In the genomic region with DNA sequence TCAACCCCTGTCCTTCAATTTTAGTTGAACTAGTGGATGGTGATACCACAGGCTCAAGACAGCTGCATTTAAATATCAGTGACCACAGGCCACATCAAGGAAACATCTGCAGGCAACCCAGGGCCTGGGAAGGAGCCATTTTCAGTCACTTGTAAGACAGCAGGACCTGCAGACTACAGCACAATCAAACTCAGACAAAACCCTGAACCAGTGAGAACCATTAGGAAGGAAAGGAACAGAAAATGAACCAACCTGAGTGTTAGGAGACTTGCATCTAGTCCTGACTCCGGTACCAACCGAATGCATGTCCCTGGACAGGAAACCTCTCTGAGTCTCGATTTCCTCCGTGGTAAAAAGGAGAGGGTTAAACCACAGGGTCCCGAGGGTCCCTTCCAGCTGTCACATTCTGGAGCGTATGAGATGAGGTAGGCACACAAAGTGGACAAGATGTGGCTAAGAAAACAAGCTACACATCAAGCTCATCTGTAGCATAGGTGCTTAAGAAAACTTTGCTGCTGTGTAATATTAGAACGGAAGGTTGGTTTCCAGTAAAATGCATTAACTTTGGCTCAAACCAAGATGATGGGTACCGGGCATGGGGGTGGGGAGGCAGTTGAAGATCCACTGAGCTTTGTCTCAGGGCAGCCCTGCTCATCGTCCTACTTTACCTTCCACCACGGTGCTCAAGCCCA, we compare ENCODE assay signal across 8 cellular contexts. TPM values are rescaled to one million over a fixed set of nuclear protein-coding genes. Genes with fewer than 3 reads are reported as not detected.
DNase-seq lines count a peak whose midpoint lies in the region; ATAC-seq and TF ChIP-seq lines count a peak whose summit lies in the region.

No MANE protein-coding gene starts in this region.

- H3K27me3 Mint-ChIP-seq in activated T-helper 1 cell treated with anti-CD3 and anti-CD28 coated beads, Interleukin-12 subunit alpha, Interleukin-12 subunit beta, Interleukin-2, Interleukin-4 antibody, amounts not matched to agents 30 ng/mL and 10 ng/mL and 1 ng/mL, durations not matched to agents 14 hours and 24 hours and 36 hours (ENCODE audit: insufficient read depth): no peaks in the 10 kb centered on the region

- H3K4me1 Mint-ChIP-seq in activated T-helper 1 cell treated with anti-CD3 and anti-CD28 coated beads, Interleukin-12 subunit alpha, Interleukin-12 subunit beta, Interleukin-2, Interleukin-4 antibody, amounts not matched to agents 30 ng/mL and 10 ng/mL and 1 ng/mL, durations not matched to agents 14 hours and 24 hours and 36 hours (ENCODE audit: low read depth): peaks cover 68% of the 10 kb centered on the region

- peak overlapping the region; percentile 97 for H3K4me3 ChIP-seq in GM06990 (replicated peaks; ENCODE audit: low read depth, low read length)
- peak overlapping the region; percentile 70 for H3K4me3 ChIP-seq in iPS-18a (ENCODE audit: low read length)

- DNase-seq in GM06990 (ENCODE audit: extremely low read depth, insufficient read length) (peak; percentile 64), LoVo (ENCODE audit: low spot score) (peak; percentile 27), NCI-H187 treated with DMSO at 0.1 percent for 48 hours (lab: John Stamatoyannopoulos, UW) (no peak), NCI-H1436 (lab: John Stamatoyannopoulos, UW) (no peak)
- no peak for DNase-seq in activated T-helper 1 cell treated with anti-CD3 and anti-CD28 coated beads, Interleukin-12 subunit alpha, Interleukin-12 subunit beta, Interleukin-2, Interleukin-4 antibody, amounts not matched to agents 30 ng/mL and 10 ng/mL and 1 ng/mL, durations not matched to agents 14 hours and 24 hours and 36 hours (ENCODE audit: low spot score)
- DNase-seq in stimulated activated CD8-positive, alpha-beta memory T cell treated with anti-CD3 and anti-CD28 coated beads, Interleukin-4, amount 100 ng/mL, for 48 hours: peak; percentile 74

- peak; percentile 37 for ATAC-seq in GM21447 (IDR thresholded peaks at IDR 0.05; ENCODE audit: unreplicated experiment)

- H3K9me3 Mint-ChIP-seq in activated T-helper 1 cell treated with anti-CD3 and anti-CD28 coated beads, Interleukin-12 subunit alpha, Interleukin-12 subunit beta, Interleukin-2, Interleukin-4 antibody, amounts not matched to agents 30 ng/mL and 10 ng/mL and 1 ng/mL, durations not matched to agents 14 hours and 24 hours and 36 hours: no peaks in the 10 kb centered on the region

- no peaks in the 10 kb centered on the region for H3K27me3 ChIP-seq in GM06990 (replicated peaks; ENCODE audit: control insufficient read depth, insufficient read depth, low read length)
- peaks cover 61% of the 10 kb centered on the region for H3K27me3 ChIP-seq in iPS-18a (ENCODE audit: control insufficient read depth, insufficient read depth, low read length)

- TF ChIP-seq CTCF in GM06990 (IDR thresholded peaks at IDR 0.05; ENCODE audit: insufficient read depth, low read length, poor library complexity, severe bottlenecking): no peak

- no peaks in the 10 kb centered on the region; the same call in none of the 2 replicates for H3K36me3 ChIP-seq in GM06990 (ENCODE audit: control insufficient read depth, insufficient read depth, low read length)
- H3K36me3 ChIP-seq in iPS-18a (ENCODE audit: control insufficient read depth, low read depth, low read length): peaks cover 12% of the 10 kb centered on the region

- peak overlapping the region; percentile 99 for H3K27ac Mint-ChIP-seq in activated T-helper 1 cell treated with anti-CD3 and anti-CD28 coated beads, Interleukin-12 subunit alpha, Interleukin-12 subunit beta, Interleukin-2, Interleukin-4 antibody, amounts not matched to agents 30 ng/mL and 10 ng/mL and 1 ng/mL, durations not matched to agents 14 hours and 24 hours and 36 hours

- H3K4me1 ChIP-seq in iPS-18a (ENCODE audit: control insufficient read depth, low read depth, low read length): peaks cover 37% of the 10 kb centered on the region

- intact Hi-C loops in activated T-helper 1 cell treated with anti-CD3 and anti-CD28 coated beads, Interleukin-12 subunit alpha, Interleukin-12 subunit beta, Interleukin-2, Interleukin-4 antibody, amounts not matched to agents 30 ng/mL and 10 ng/mL and 1 ng/mL, durations not matched to agents 14 hours and 24 hours and 36 hours (cut with micrococcal nuclease): loop anchor here (1.0 to 10.0 kb wide), 13 partner anchors 17 to 1991 kb away; a partner anchor contains a TSS

- H3K4me3 Mint-ChIP-seq in activated T-helper 1 cell treated with anti-CD3 and anti-CD28 coated beads, Interleukin-12 subunit alpha, Interleukin-12 subunit beta, Interleukin-2, Interleukin-4 antibody, amounts not matched to agents 30 ng/mL and 10 ng/mL and 1 ng/mL, durations not matched to agents 14 hours and 24 hours and 36 hours: peak overlapping the region; percentile 86

- H3K36me3 Mint-ChIP-seq in activated T-helper 1 cell treated with anti-CD3 and anti-CD28 coated beads, Interleukin-12 subunit alpha, Interleukin-12 subunit beta, Interleukin-2, Interleukin-4 antibody, amounts not matched to agents 30 ng/mL and 10 ng/mL and 1 ng/mL, durations not matched to agents 14 hours and 24 hours and 36 hours (ENCODE audit: low read depth): peaks cover 35% of the 10 kb centered on the region

- no peaks in the 10 kb centered on the region for H3K9me3 ChIP-seq in iPS-18a (ENCODE audit: control insufficient read depth, low read depth, low read length)

- H3K27ac ChIP-seq in iPS-18a (ENCODE audit: low read length): no peak overlapping the region

- H3K9ac ChIP-seq in iPS-18a (ENCODE audit: low read length): no peak overlapping the region

RNA-seq across cellular contexts. Expression of a gene that starts 1.6 kb away (rescaled TPM):
- total RNA-seq in activated T-helper 1 cell treated with anti-CD3 and anti-CD28 coated beads, Interleukin-12 subunit alpha, Interleukin-12 subunit beta, Interleukin-2, Interleukin-4 antibody, amounts not matched to agents 30 ng/mL and 10 ng/mL and 1 ng/mL, durations not matched to agents 14 hours and 24 hours and 36 hours: 54.8 and 61.9 TPM in 2 replicates

RNA-seq across cellular contexts. Expression of a gene that starts 19.6 kb away (rescaled TPM):
- 7.9 and 8.9 TPM in 2 replicates for total RNA-seq in activated T-helper 1 cell treated with anti-CD3 and anti-CD28 coated beads, Interleukin-12 subunit alpha, Interleukin-12 subunit beta, Interleukin-2, Interleukin-4 antibody, amounts not matched to agents 30 ng/mL and 10 ng/mL and 1 ng/mL, durations not matched to agents 14 hours and 24 hours and 36 hours

Comparison
In these comparisons a context has a peak if more than half of its experiments do, and no peak if none do; other contexts are left out.
1. DNase-seq: peak in GM06990 (single experiment), LoVo (single experiment) and stimulated activated CD8-positive, alpha-beta memory T cell treated with anti-CD3 and anti-CD28 coated beads, Interleukin-4, amount 100 ng/mL, for 48 hours (single experiment); none in activated T-helper 1 cell treated with anti-CD3 and anti-CD28 coated beads, Interleukin-12 subunit alpha, Interleukin-12 subunit beta, Interleukin-2, Interleukin-4 antibody, amounts not matched to agents 30 ng/mL and 10 ng/mL and 1 ng/mL, durations not matched to agents 14 hours and 24 hours and 36 hours (single experiment), NCI-H187 treated with DMSO at 0.1 percent for 48 hours (single experiment) and NCI-H1436 (single experiment).